ENCODE assay signal across 1 cellular context in genomic region chr19:1041835-1042685, GRCh38.
TF ChIP-seq lines count a peak whose summit lies in the region.

No MANE protein-coding gene starts in this region.

TF ChIP-seq in SK-N-SH, 30 proteins besides CTCF, POLR2A, EP300 and RAD21 (continued from another document):
- TF ChIP-seq ZBTB33 (IDR thresholded peaks at IDR 0.05; ENCODE audit: borderline replicate concordance, low read depth) (no peak), SMC3 (IDR thresholded peaks at IDR 0.05; ENCODE audit: low read depth, low read length) (no peak), GABPA (IDR thresholded peaks at IDR 0.05; ENCODE audit: low read depth) (no peak)
